In the genomic region with DNA sequence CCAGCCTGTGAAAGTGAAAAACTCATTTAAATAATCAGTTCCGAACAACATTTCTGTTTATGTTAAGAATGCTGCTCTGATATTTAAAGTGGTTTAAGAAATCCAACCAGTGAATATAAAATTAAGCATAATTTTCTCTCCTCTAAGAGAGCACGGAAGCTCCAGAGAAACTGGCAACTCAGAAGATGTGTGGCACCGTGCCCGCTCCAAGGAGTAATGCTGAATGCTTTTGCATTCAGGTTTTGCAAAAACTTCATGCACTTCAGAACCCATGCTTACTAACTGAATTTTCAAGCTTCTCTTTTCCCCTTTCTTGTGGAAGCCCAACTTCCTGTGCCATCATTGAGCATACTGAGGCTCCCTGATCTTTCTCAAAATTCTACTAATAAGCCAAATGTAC, we compare ENCODE assay signal across 15 cellular contexts. TPM values are rescaled to one million over a fixed set of nuclear protein-coding genes. Genes with fewer than 3 reads are reported as not detected.
DNase-seq lines count a peak whose midpoint lies in the region; ATAC-seq and TF ChIP-seq lines count a peak whose summit lies in the region.
"Had no signal": no experiment of that assay in that cellular context is flagged by ENCODE, and none has a peak within 500 bp of the region (broad histone marks: within the 10 kb centered on the region; RNA-seq: fewer than 3 reads in every experiment).

No MANE protein-coding gene starts in this region.

- no peaks in the 10 kb centered on the region for H3K9me2 ChIP-seq in OCI-LY1 (ENCODE audit: low read depth, low read length)
- H3K9me2 ChIP-seq in SK-N-SH: no peaks in the 10 kb centered on the region

- H3K4me3 ChIP-seq in OCI-LY1 (ENCODE audit: low read depth, low read length, poor library complexity, severe bottlenecking): no peak overlapping the region
- no peak overlapping the region for H3K4me3 ChIP-seq in SK-N-SH (ENCODE audit: low read depth in 2 of 2, low read length in 1 of 2)
- H3K4me3 ChIP-seq: A549, GM23338 had no signal

- H3F3A ChIP-seq in OCI-LY1 (ENCODE audit: insufficient read depth, low read length): no peaks in the 10 kb centered on the region
- no peaks in the 10 kb centered on the region for H3F3A ChIP-seq in SK-N-SH (replicated peaks; ENCODE audit: insufficient read depth)

- TF ChIP-seq RAD21 in SK-N-SH (IDR thresholded peaks at IDR 0.05; ENCODE audit: low read length): no peak

- WGBS in SK-N-SH (ENCODE audit: low lambda C conversion rate): 81% methylated on average over 4 of the region's 4 CpGs

- no peak overlapping the region for H3K4me3 Mint-ChIP-seq in activated CD4-positive, alpha-beta T cell treated with anti-CD3 and anti-CD28 coated beads for 36 hours
- no peak overlapping the region for H3K4me3 Mint-ChIP-seq in glutamatergic neuron (ENCODE audit: unreplicated experiment)
- H3K4me3 Mint-ChIP-seq: CD14-positive monocyte; CD8-positive, alpha-beta T cell; GM23338; H9; IgD-negative memory B cell had no signal

- H3K79me2 ChIP-seq in OCI-LY1 (ENCODE audit: insufficient read depth, low read length) (no peaks in the 10 kb centered on the region), SK-N-SH (ENCODE audit: insufficient read depth) (no peaks in the 10 kb centered on the region)

- no peaks in the 10 kb centered on the region for H3K4me1 Mint-ChIP-seq in activated CD4-positive, alpha-beta T cell treated with anti-CD3 and anti-CD28 coated beads for 36 hours
- H3K4me1 Mint-ChIP-seq in glutamatergic neuron (ENCODE audit: low read depth, unreplicated experiment): peaks cover 6% of the 10 kb centered on the region
- H3K4me1 Mint-ChIP-seq: CD14-positive monocyte, H9, IgD-negative memory B cell had no signal

- H2AFZ ChIP-seq in OCI-LY1 (ENCODE audit: low read length): 0 out of 2 replicates have a peak overlapping the region, but pooled peaks have one; percentile 42
- no peak overlapping the region for H2AFZ ChIP-seq in SK-N-SH (ENCODE audit: low read depth)

- TF ChIP-seq CTCF in OCI-LY1 (IDR thresholded peaks at IDR 0.05; ENCODE audit: low read length) (no peak), glutamatergic neuron (IDR thresholded peaks at IDR 0.05; ENCODE audit: partially characterized antibody, unreplicated experiment) (no peak), SK-N-SH (IDR thresholded peaks at IDR 0.05) (no peak)

- TF ChIP-seq EP300 in SK-N-SH (IDR thresholded peaks at IDR 0.05; ENCODE audit: borderline replicate concordance in 1 of 2, low read depth in 1 of 2, low read length in 1 of 2): no peak

- intact Hi-C loops in head of caudate nucleus (cut with DNase I): no loop called here
- intact Hi-C loops in posterior cingulate gyrus (cut with DNase I): loop anchor here (5.0 kb wide), 1 partner anchor 250 kb away; no protein-coding TSS in a partner anchor
- intact Hi-C loops in activated CD4-positive, alpha-beta T cell treated with anti-CD3 and anti-CD28 coated beads for 36 hours (cut with DNase I, micrococcal nuclease): no loop called here

- no peaks in the 10 kb centered on the region for H3K36me3 Mint-ChIP-seq in activated CD4-positive, alpha-beta T cell treated with anti-CD3 and anti-CD28 coated beads for 36 hours (ENCODE audit: low read depth)
- no peaks in the 10 kb centered on the region for H3K36me3 Mint-ChIP-seq in glutamatergic neuron (ENCODE audit: unreplicated experiment)
- H3K36me3 Mint-ChIP-seq: CD14-positive monocyte; CD8-positive, alpha-beta T cell had no signal

- H3K9ac ChIP-seq in OCI-LY1 (ENCODE audit: low read length) (no peak overlapping the region), SK-N-SH (no peak overlapping the region)

- POLR2A ChIA-PET in activated CD4-positive, alpha-beta T cell treated with anti-CD3 and anti-CD28 coated beads for 36 hours (lab: Charles Lee): no interaction called here
- POLR2A ChIA-PET in SK-N-SH (lab: Yijun Ruan, JAX): no interaction called here

- H3K9me3 Mint-ChIP-seq in activated CD4-positive, alpha-beta T cell treated with anti-CD3 and anti-CD28 coated beads for 36 hours (ENCODE audit: low read depth): no peaks in the 10 kb centered on the region
- H3K9me3 Mint-ChIP-seq in glutamatergic neuron (ENCODE audit: unreplicated experiment): peaks cover 3% of the 10 kb centered on the region
- H3K9me3 Mint-ChIP-seq: CD8-positive, alpha-beta T cell; GM23338; H9; IgD-negative memory B cell had no signal

- ATAC-seq in activated CD4-positive, alpha-beta T cell treated with anti-CD3 and anti-CD28 coated beads for 36 hours: no peak
- ATAC-seq in GM18519 (IDR thresholded peaks at IDR 0.05; ENCODE audit: low FRiP score, unreplicated experiment): no peak
- ATAC-seq: A549; CD8-positive, alpha-beta T cell; GM23338 had no signal

- H3K9me3 ChIP-seq in OCI-LY1 (ENCODE audit: low read length) (no peaks in the 10 kb centered on the region), SK-N-SH (no peaks in the 10 kb centered on the region)
- H3K9me3 ChIP-seq: A549 had no signal

- DNase-seq in head of caudate nucleus: peak in 28 of 42 donors; percentile 6 to 59 (median 23)
- DNase-seq in posterior cingulate gyrus: peak in 9 of 10 donors; percentile 20 to 93 (median 76)
- no peak for DNase-seq in activated CD4-positive, alpha-beta T cell treated with anti-CD3 and anti-CD28 coated beads for 36 hours
- no peak for DNase-seq in glutamatergic neuron
- no peak for DNase-seq in SK-N-SH
- DNase-seq: CD8-positive, alpha-beta T cell; COR-L47; GF-D8; H9 had no signal

- no peaks in the 10 kb centered on the region; the same call in 1 of the 2 replicates for H3K27me3 ChIP-seq in OCI-LY1 (ENCODE audit: insufficient read depth, low read length)
- no peaks in the 10 kb centered on the region for H3K27me3 ChIP-seq in SK-N-SH (ENCODE audit: insufficient read depth)

- peaks cover 3% of the 10 kb centered on the region for H3K27me3 Mint-ChIP-seq in activated CD4-positive, alpha-beta T cell treated with anti-CD3 and anti-CD28 coated beads for 36 hours
- H3K27me3 Mint-ChIP-seq in glutamatergic neuron (ENCODE audit: unreplicated experiment): no peaks in the 10 kb centered on the region
- H3K27me3 Mint-ChIP-seq: IgD-negative memory B cell had no signal

- no peaks in the 10 kb centered on the region for H4K20me1 ChIP-seq in OCI-LY1 (ENCODE audit: insufficient read depth, low read length)
- no peaks in the 10 kb centered on the region for H4K20me1 ChIP-seq in SK-N-SH (ENCODE audit: insufficient read depth)

- no peak overlapping the region for H3K27ac ChIP-seq in OCI-LY1 (ENCODE audit: low read depth, low read length, poor library complexity, severe bottlenecking)
- no peak overlapping the region for H3K27ac ChIP-seq in SK-N-SH (ENCODE audit: low read depth in 2 of 2, low read length in 1 of 2)
- H3K27ac ChIP-seq: A549 had no signal

- H3K27ac Mint-ChIP-seq in activated CD4-positive, alpha-beta T cell treated with anti-CD3 and anti-CD28 coated beads for 36 hours: no peak overlapping the region
- H3K27ac Mint-ChIP-seq in glutamatergic neuron (ENCODE audit: unreplicated experiment): no peak overlapping the region
- H3K27ac Mint-ChIP-seq: CD14-positive monocyte; CD8-positive, alpha-beta T cell; GM23338; H9; IgD-negative memory B cell had no signal

- no peaks in the 10 kb centered on the region for H3K4me1 ChIP-seq in OCI-LY1 (ENCODE audit: insufficient read depth, low read length, severe bottlenecking)
- H3K4me1 ChIP-seq in SK-N-SH (ENCODE audit: control insufficient read depth in 1 of 2, insufficient read depth in 2 of 2, low read depth in 1 of 2, low read length in 1 of 2): no peaks in the 10 kb centered on the region; a peak in 1 of 4 replicates
- H3K4me1 ChIP-seq: A549 had no signal

- H3K36me3 ChIP-seq in OCI-LY1 (ENCODE audit: insufficient read depth, low read length) (no peaks in the 10 kb centered on the region), SK-N-SH (replicated peaks in 1 of 2; ENCODE audit: control insufficient read depth in 1 of 2, insufficient read depth in 2 of 2, low read length in 1 of 2) (no peaks in the 10 kb centered on the region)

- CTCF ChIA-PET in activated CD4-positive, alpha-beta T cell treated with anti-CD3 and anti-CD28 coated beads for 36 hours (lab: Charles Lee): interaction anchor here (0.8 to 1.7 kb wide), 2 partner anchors 12 to 300 kb away, joined by 3 to 6 read pairs; no protein-coding TSS in a partner anchor
- CTCF ChIA-PET in SK-N-SH (lab: Yijun Ruan, JAX): interaction anchor here (1.0 to 1.1 kb wide), 2 partner anchors 8 to 133 kb away, joined by 3 read pairs; no protein-coding TSS in a partner anchor

- no peak overlapping the region for H3K4me2 ChIP-seq in OCI-LY1 (ENCODE audit: low read length)
- no peak overlapping the region for H3K4me2 ChIP-seq in SK-N-SH
- H3K4me2 ChIP-seq: A549, GM23338 had no signal

TF ChIP-seq in SK-N-SH, 30 proteins besides CTCF, POLR2A, EP300 and RAD21:
- TF ChIP-seq EZH2phosphoT487 (IDR thresholded peaks at IDR 0.05; ENCODE audit: borderline replicate concordance, low read depth): no peak

RNA-seq across cellular contexts. Expression of a gene that starts 20.5 kb away (rescaled TPM):
- 10 to 100 TPM; 65.4 to 84.6 TPM for total RNA-seq in activated CD4-positive, alpha-beta T cell treated with anti-CD3 and anti-CD28 coated beads for 36 hours
- total RNA-seq in glutamatergic neuron (ENCODE audit: unreplicated experiment): 45.3 TPM
- polyA plus RNA-seq in SK-N-SH (2012; rRNA removed): 15.9 and 16.7 TPM in 2 replicates
- polyA plus RNA-seq in SK-N-SH (2012; cell fraction: cytosol; rRNA removed): 26.2 and 36.8 TPM in 2 replicates
- polyA plus RNA-seq in SK-N-SH (2012; cell fraction: nucleus; rRNA removed): 4.4 and 8.9 TPM in 2 replicates

RNA-seq across cellular contexts. Expression of a gene that starts 39.9 kb away (rescaled TPM):
- 1 to 10 TPM; 1.2 to 1.3 TPM for total RNA-seq in activated CD4-positive, alpha-beta T cell treated with anti-CD3 and anti-CD28 coated beads for 36 hours
- total RNA-seq in glutamatergic neuron (ENCODE audit: unreplicated experiment): 6.6 TPM
- 0.53 and 0.73 TPM in 2 replicates for polyA plus RNA-seq in SK-N-SH (2012; rRNA removed)
- 0.55 and 0.63 TPM in 2 replicates for polyA plus RNA-seq in SK-N-SH (2012; cell fraction: cytosol; rRNA removed)
- polyA plus RNA-seq in SK-N-SH (2012; cell fraction: nucleus; rRNA removed): 0.59 and 1.2 TPM in 2 replicates
- total RNA-seq: CD8-positive, alpha-beta T cell had no signal
- polyA plus RNA-seq: IgD-negative memory B cell had no signal

RNA-seq across cellular contexts. Expression of a gene that starts 47.4 kb away (rescaled TPM):
- 1 to 10 TPM in 1 of 2 experiments, under 1 TPM in 1; 0.93 to 1.3 TPM for total RNA-seq in activated CD4-positive, alpha-beta T cell treated with anti-CD3 and anti-CD28 coated beads for 36 hours
- total RNA-seq in glutamatergic neuron (ENCODE audit: unreplicated experiment): 1.6 TPM
- 0.18 and 0.21 TPM in 2 replicates for polyA plus RNA-seq in SK-N-SH (2012; rRNA removed)
- 0.12 and 0.19 TPM in 2 replicates for polyA plus RNA-seq in SK-N-SH (2012; cell fraction: cytosol; rRNA removed)
- polyA plus RNA-seq in SK-N-SH (2012; cell fraction: nucleus; rRNA removed): 0.15 and 0.18 TPM in 2 replicates
- polyA plus RNA-seq: CD14-positive monocyte had no signal

Comparison
In these comparisons a context has a peak if more than half of its experiments do, and no peak if none do; other contexts are left out.
1. DNase-seq: peak in head of caudate nucleus (28 of 42) and posterior cingulate gyrus (9 of 10); none in activated CD4-positive, alpha-beta T cell treated with anti-CD3 and anti-CD28 coated beads for 36 hours (single experiment), glutamatergic neuron (single experiment) and SK-N-SH (single experiment).